Comparison of ENCODE assay signal across 1 cellular context in the genomic region with DNA sequence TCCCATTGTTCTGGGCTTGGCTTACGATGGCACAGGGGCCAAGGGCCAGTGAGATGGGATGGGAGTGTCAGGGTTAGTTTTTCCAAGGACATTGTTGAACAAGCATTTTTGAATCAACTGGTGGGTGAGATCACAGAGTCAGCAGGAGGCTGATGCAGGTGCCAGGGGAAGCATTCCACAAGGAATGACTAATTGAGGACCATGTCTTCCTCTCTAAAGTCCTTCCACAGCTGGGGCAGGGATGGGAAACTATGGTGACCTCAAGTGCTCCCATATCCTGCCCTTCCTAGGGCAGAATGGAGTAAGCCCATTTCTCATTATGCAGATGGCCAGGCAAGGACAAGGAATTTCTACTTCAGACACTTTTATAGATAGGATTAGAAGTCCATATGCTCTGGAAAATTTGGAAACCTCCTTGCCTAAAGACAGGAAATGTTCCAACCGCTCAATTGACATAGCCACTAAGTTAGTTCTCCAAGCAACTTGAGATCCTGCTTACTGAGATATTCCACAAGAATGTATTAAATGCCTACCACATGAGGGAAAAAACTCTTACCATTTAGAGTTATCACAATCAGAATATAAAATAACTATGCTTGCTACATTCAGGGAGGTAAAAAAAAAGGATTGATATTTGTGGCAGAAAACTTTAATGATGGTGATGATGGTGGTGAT.
TF ChIP-seq lines count a peak whose summit lies in the region.

No MANE protein-coding gene starts in this region.

TF ChIP-seq in SK-N-SH treated with all-trans-retinoic acid at 6 μM for 48 hours, 23 proteins besides CTCF, POLR2A, EP300 and RAD21 (continued from another document):
- TF ChIP-seq, protein P1, sequence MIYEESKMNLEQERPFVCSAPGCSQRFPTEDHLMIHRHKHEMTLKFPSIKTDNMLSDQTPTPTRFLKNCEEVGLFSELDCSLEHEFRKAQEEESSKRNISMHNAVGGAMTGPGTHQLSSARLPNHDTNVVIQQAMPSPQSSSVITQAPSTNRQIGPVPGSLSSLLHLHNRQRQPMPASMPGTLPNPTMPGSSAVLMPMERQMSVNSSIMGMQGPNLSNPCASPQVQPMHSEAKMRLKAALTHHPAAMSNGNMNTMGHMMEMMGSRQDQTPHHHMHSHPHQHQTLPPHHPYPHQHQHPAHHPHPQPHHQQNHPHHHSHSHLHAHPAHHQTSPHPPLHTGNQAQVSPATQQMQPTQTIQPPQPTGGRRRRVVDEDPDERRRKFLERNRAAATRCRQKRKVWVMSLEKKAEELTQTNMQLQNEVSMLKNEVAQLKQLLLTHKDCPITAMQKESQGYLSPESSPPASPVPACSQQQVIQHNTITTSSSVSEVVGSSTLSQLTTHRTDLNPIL (CRISPR knock-in tag; IDR thresholded peaks at IDR 0.05; ENCODE audit: low read depth) = no peak
- TF ChIP-seq ZC3H10 (CRISPR knock-in tag; IDR thresholded peaks at IDR 0.05) (no peak), TOX (CRISPR knock-in tag; IDR thresholded peaks at IDR 0.05; ENCODE audit: borderline replicate concordance) (no peak), ZNF8 (CRISPR knock-in tag; IDR thresholded peaks at IDR 0.05) (no peak), ZNF565 (CRISPR knock-in tag; conservative IDR thresholded peaks at IDR 0.05; ENCODE audit: low read depth) (no peak), OSR1 (CRISPR knock-in tag; IDR thresholded peaks at IDR 0.05) (no peak), PPARA (CRISPR knock-in tag; IDR thresholded peaks at IDR 0.05; ENCODE audit: borderline replicate concordance) (no peak)
